Comparison of ENCODE assay signal across 8 cellular contexts in the genomic region with DNA sequence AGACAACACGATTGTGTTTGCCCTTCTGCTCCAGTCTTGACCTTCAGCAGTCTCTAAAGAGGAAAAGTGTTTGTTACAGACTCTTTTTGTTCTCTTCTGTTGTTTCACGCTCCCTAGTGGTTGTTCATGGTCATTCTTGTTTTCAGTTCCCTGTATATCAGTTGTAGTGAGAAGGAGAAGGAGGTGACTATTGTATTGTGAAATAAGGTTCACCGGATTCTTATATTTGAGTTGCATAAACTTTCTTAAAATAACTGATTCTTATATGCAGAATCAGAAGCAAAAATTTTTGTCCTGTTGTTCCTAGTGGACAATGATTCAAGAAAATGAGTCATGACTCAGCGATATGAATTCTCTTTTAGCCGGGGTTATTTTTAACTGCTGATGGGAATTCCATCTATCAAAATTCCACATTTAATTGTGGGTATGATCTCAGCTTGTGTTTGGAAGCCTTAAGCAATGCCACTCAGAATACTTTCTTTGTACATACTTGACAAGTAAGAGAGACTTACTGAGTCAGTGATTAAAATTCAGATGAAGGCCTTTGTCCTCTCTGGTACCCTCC.
DNase-seq lines count a peak whose midpoint lies in the region; ATAC-seq, FAIRE-seq and TF ChIP-seq lines count a peak whose summit lies in the region.

No MANE protein-coding gene starts in this region.

- H3K9me3 ChIP-seq in Loucy (ENCODE audit: insufficient read depth, low read depth, low read length) (no peaks in the 10 kb centered on the region), tibial artery (no peaks in the 10 kb centered on the region)

- H3K36me3 Mint-ChIP-seq in brain: peaks cover 6% of the 10 kb centered on the region

- ATAC-seq in HG03097 (IDR thresholded peaks at IDR 0.05; ENCODE audit: low FRiP score, unreplicated experiment) (no peak), HG03135 (IDR thresholded peaks at IDR 0.05; ENCODE audit: unreplicated experiment) (no peak)

- intact Hi-C loops in tibial artery (cut with DNase I; ENCODE audit: low total_unique reads): no loop called here

- H3K27me3 ChIP-seq in Loucy (ENCODE audit: insufficient read depth, low read length, poor library complexity, severe bottlenecking) (no peaks in the 10 kb centered on the region), tibial artery (no peaks in the 10 kb centered on the region)

- H3K27ac Mint-ChIP-seq in brain: peak overlapping the region; percentile 56 to 91 (median 78)

- peaks cover 68% of the 10 kb centered on the region for H3K4me1 Mint-ChIP-seq in brain

- H3F3A ChIP-seq in Loucy (ENCODE audit: low read depth): no peaks in the 10 kb centered on the region

- H3K4me1 ChIP-seq in Loucy (ENCODE audit: insufficient read depth, low read length, poor library complexity, severe bottlenecking) (no peaks in the 10 kb centered on the region), tibial artery (peaks cover 0 to 67% (median 34%) of the 10 kb centered on the region in 4 donors)

- no peak overlapping the region for H3K4me2 ChIP-seq in Loucy (ENCODE audit: low read depth, low read length, poor library complexity, severe bottlenecking)

- H3K36me3 ChIP-seq in Loucy (ENCODE audit: insufficient read depth, low read length): no peaks in the 10 kb centered on the region
- H3K36me3 ChIP-seq in tibial artery: no peaks in the 10 kb centered on the region

- FAIRE-seq in GM19239 (lab: Jason Lieb, UNC): peak; percentile 53

- no peaks in the 10 kb centered on the region for H3K9me2 ChIP-seq in Loucy (replicated peaks; ENCODE audit: low read depth, low read length)

- H3K9me3 Mint-ChIP-seq in brain: peaks cover 0 to 5% (median 0%) of the 10 kb centered on the region in 5 experiments

- 0 out of 2 replicates have a peak overlapping the region, but pooled peaks have one; percentile 20 for H2AFZ ChIP-seq in Loucy (ENCODE audit: low read length)

- peak; percentile 54 for TF ChIP-seq CTCF in Loucy (conservative IDR thresholded peaks at IDR 0.05; ENCODE audit: low read length)
- TF ChIP-seq CTCF in brain (conservative IDR thresholded peaks at IDR 0.05): peak; percentile 45 to 69
- TF ChIP-seq CTCF in tibial artery (IDR thresholded peaks at IDR 0.05): peak in 1 of 2 experiments; percentile 40

- no peaks in the 10 kb centered on the region for H4K20me1 ChIP-seq in Loucy (ENCODE audit: insufficient read depth, low read length, poor library complexity, severe bottlenecking)

- peak overlapping the region; percentile 43 to 46 for H3K27ac ChIP-seq in tibial artery

- no peak overlapping the region for H3K9ac ChIP-seq in Loucy (ENCODE audit: low read depth, low read length, poor library complexity, severe bottlenecking)

- H3K79me2 ChIP-seq in Loucy (ENCODE audit: insufficient read depth, low read length): no peaks in the 10 kb centered on the region

- peak overlapping the region in 4 of 5 experiments; percentile 37 to 63 (median 48) for H3K4me3 Mint-ChIP-seq in brain

- H3K27me3 Mint-ChIP-seq in brain: no peaks in the 10 kb centered on the region

- DNase-seq in GM19239 (ENCODE audit: insufficient read length, low spot score) (no peak), iris pigment epithelial cell (ENCODE audit: low read depth) (peak; percentile 93), tibial artery (no peak), mucosa of gallbladder (ENCODE audit: low spot score) (no peak)

- H3K4me3 ChIP-seq in Loucy (ENCODE audit: low read length, poor library complexity, severe bottlenecking) (no peak overlapping the region), tibial artery (no peak overlapping the region)
